In genomic region chr1:111399792-111400610, GRCh38 we compare ENCODE assay signal across 8 cellular contexts. TPM values are rescaled to one million over a fixed set of nuclear protein-coding genes. Genes with fewer than 3 reads are reported as not detected.
DNase-seq lines count a peak whose midpoint lies in the region; ATAC-seq, FAIRE-seq and TF ChIP-seq lines count a peak whose summit lies in the region.

No MANE protein-coding gene starts in this region.

- no peak overlapping the region for H3K4me3 ChIP-seq in retinal pigment epithelial cell (ENCODE audit: low read length)

- CTCF ChIA-PET in activated CD8-positive, alpha-beta memory T cell treated with anti-CD3 and anti-CD28 coated beads, Interleukin-2, amount 10 ng/mL, durations not matched to agents 7 days and 5 days (lab: Charles Lee), result interaction anchor here (0.7 to 4.6 kb wide), 28 partner anchors 9 to 530 kb away, joined by 3 to 62 read pairs (median 4); no protein-coding TSS in a partner anchor

- H3K9me3 Mint-ChIP-seq in CD14-positive monocyte, result peaks cover 0 to 3% (median 0%) of the 10 kb centered on the region in 7 donors
- H3K9me3 Mint-ChIP-seq in activated CD8-positive, alpha-beta memory T cell treated with anti-CD3 and anti-CD28 coated beads, Interleukin-2, amount 10 ng/mL, durations not matched to agents 7 days and 5 days (ENCODE audit: low read depth), result no peaks in the 10 kb centered on the region

- peaks cover 3% of the 10 kb centered on the region for H3K4me1 Mint-ChIP-seq in CD14-positive monocyte
- H3K4me1 Mint-ChIP-seq in activated CD8-positive, alpha-beta memory T cell treated with anti-CD3 and anti-CD28 coated beads, Interleukin-2, amount 10 ng/mL, durations not matched to agents 7 days and 5 days, result peaks cover 8% of the 10 kb centered on the region

- peaks cover 14 to 21% (median 18%) of the 10 kb centered on the region in 3 donors for H3K27me3 Mint-ChIP-seq in CD14-positive monocyte (ENCODE audit: low read depth in 3 of 3)
- H3K27me3 Mint-ChIP-seq in activated CD8-positive, alpha-beta memory T cell treated with anti-CD3 and anti-CD28 coated beads, Interleukin-2, amount 10 ng/mL, durations not matched to agents 7 days and 5 days, result peaks cover 58% of the 10 kb centered on the region

- H3K27ac Mint-ChIP-seq in CD14-positive monocyte, result no peak overlapping the region
- H3K27ac Mint-ChIP-seq in activated CD8-positive, alpha-beta memory T cell treated with anti-CD3 and anti-CD28 coated beads, Interleukin-2, amount 10 ng/mL, durations not matched to agents 7 days and 5 days, result no peak overlapping the region

- H3K36me3 Mint-ChIP-seq in CD14-positive monocyte, result no peaks in the 10 kb centered on the region
- peaks cover 2% of the 10 kb centered on the region for H3K36me3 Mint-ChIP-seq in activated CD8-positive, alpha-beta memory T cell treated with anti-CD3 and anti-CD28 coated beads, Interleukin-2, amount 10 ng/mL, durations not matched to agents 7 days and 5 days

- DNase-seq in CD14-positive monocyte (ENCODE audit: low spot score) (no peak), GM18507 (ENCODE audit: extremely low spot score, insufficient read length, low read depth) (peak; percentile 18), NCI-H526 treated with DMSO at 0.1 percent for 48 hours (lab: John Stamatoyannopoulos, UW) (peak; percentile 38), germinal center (ENCODE audit: low spot score) (peak; percentile 40), retinal pigment epithelial cell (ENCODE audit: low read depth) (peak; percentile 7), GF-D8 (lab: John Stamatoyannopoulos, UW) (no peak), GOT3 (lab: John Stamatoyannopoulos, UW) (no peak)
- DNase-seq in activated CD8-positive, alpha-beta memory T cell treated with anti-CD3 and anti-CD28 coated beads, Interleukin-2, amount 10 ng/mL, durations not matched to agents 7 days and 5 days, result peak; percentile 56

- intact Hi-C loops in CD14-positive monocyte (cut with micrococcal nuclease), result loop anchor here in 1 of 2 donors (5.0 to 10.0 kb wide), 2 partner anchors 175 to 368 kb away; partner anchors contain the start of gene CHI3L2

- no peak for ATAC-seq in activated CD8-positive, alpha-beta memory T cell treated with anti-CD3 and anti-CD28 coated beads, Interleukin-2, amount 10 ng/mL, durations not matched to agents 7 days and 5 days

- peak; percentile 79 for FAIRE-seq in GM18507 (lab: Jason Lieb, UNC)

- TF ChIP-seq CTCF in CD14-positive monocyte (IDR thresholded peaks at IDR 0.05), result peak; percentile 79
- peak; percentile 76 for TF ChIP-seq CTCF in retinal pigment epithelial cell (conservative IDR thresholded peaks at IDR 0.05; ENCODE audit: low read depth, low read length)

- H3K4me3 Mint-ChIP-seq in CD14-positive monocyte, result no peak overlapping the region
- no peak overlapping the region for H3K4me3 Mint-ChIP-seq in activated CD8-positive, alpha-beta memory T cell treated with anti-CD3 and anti-CD28 coated beads, Interleukin-2, amount 10 ng/mL, durations not matched to agents 7 days and 5 days

RNA-seq across cellular contexts. Expression of gene OVGP1, which starts 27.5 kb away (rescaled TPM):
- polyA plus RNA-seq in CD14-positive monocyte, result under 1 TPM; 0.17 to 0.35 TPM
- total RNA-seq in activated CD8-positive, alpha-beta memory T cell treated with anti-CD3 and anti-CD28 coated beads, Interleukin-2, amount 10 ng/mL, durations not matched to agents 7 days and 5 days, result 1 to 10 TPM; 1.1 TPM

RNA-seq across cellular contexts. Expression of gene WDR77, which starts 49.1 kb away (rescaled TPM):
- 10 to 100 TPM; 26.4 to 28.1 TPM for polyA plus RNA-seq in CD14-positive monocyte
- total RNA-seq in activated CD8-positive, alpha-beta memory T cell treated with anti-CD3 and anti-CD28 coated beads, Interleukin-2, amount 10 ng/mL, durations not matched to agents 7 days and 5 days, result 10 to 100 TPM; 29.6 to 37.5 TPM

RNA-seq across cellular contexts. Expression of gene ATP5PB, which starts 49.3 kb away (rescaled TPM):
- 100 to 1,000 TPM; 557 to 597 TPM for polyA plus RNA-seq in CD14-positive monocyte
- 100 to 1,000 TPM; 215 to 266 TPM for total RNA-seq in activated CD8-positive, alpha-beta memory T cell treated with anti-CD3 and anti-CD28 coated beads, Interleukin-2, amount 10 ng/mL, durations not matched to agents 7 days and 5 days

Comparison
In these comparisons a context has a peak if more than half of its experiments do, and no peak if none do; other contexts are left out.
1. DNase-seq: peak in GM18507 (single experiment), NCI-H526 treated with DMSO at 0.1 percent for 48 hours (single experiment), activated CD8-positive, alpha-beta memory T cell treated with anti-CD3 and anti-CD28 coated beads, Interleukin-2, amount 10 ng/mL, durations not matched to agents 7 days and 5 days (single experiment), germinal center (single experiment) and retinal pigment epithelial cell (single experiment); none in CD14-positive monocyte (single experiment), GF-D8 (single experiment) and GOT3 (single experiment).